In genomic region chr2:36464006-36464721, GRCh38 we compare ENCODE assay signal across 19 cellular contexts.
DNase-seq lines count a peak whose midpoint lies in the region; ATAC-seq and TF ChIP-seq lines count a peak whose summit lies in the region.
"Had no signal": no experiment of that assay in that cellular context is flagged by ENCODE, and none has a peak within 500 bp of the region (broad histone marks: within the 10 kb centered on the region; RNA-seq: fewer than 3 reads in every experiment).

No MANE protein-coding gene starts in this region.

- H3K27ac ChIP-seq in IMR-90 (ENCODE audit: insufficient read depth, low read length) (peak overlapping the region; percentile 1; the same call in 1 of the 2 replicates), coronary artery (peak overlapping the region; percentile 23 to 83), trophoblast cell (ENCODE audit: low read depth, low read length) (no peak overlapping the region)
- H3K27ac ChIP-seq: heart right ventricle, HL-60, vagina had no signal

- no peak for ATAC-seq in IMR-90 (ENCODE audit: low read depth)
- ATAC-seq in HG02973 (IDR thresholded peaks at IDR 0.05; ENCODE audit: unreplicated experiment) = no peak
- ATAC-seq: heart right ventricle, natural killer cell had no signal

- H2BK5ac ChIP-seq in IMR-90 (ENCODE audit: low read depth, low read length, poor library complexity, severe bottlenecking) (peak overlapping the region; percentile 94), trophoblast cell (ENCODE audit: low read depth, low read length, poor library complexity) (no peak overlapping the region)

- H2BK120ac ChIP-seq in IMR-90 (ENCODE audit: low read depth, low read length) = peak overlapping the region; percentile 45; the same call in 1 of the 2 replicates
- H2BK120ac ChIP-seq in trophoblast cell (ENCODE audit: insufficient read depth, low read length, poor library complexity) = no peak overlapping the region

- POLR2A ChIA-PET in IMR-90 (lab: Charles Lee; ENCODE audit: unreplicated experiment) = no interaction called here

- TF ChIP-seq CTCF in IMR-90 (conservative IDR thresholded peaks at IDR 0.05; ENCODE audit: low read depth, low read length) (no peak), coronary artery (IDR thresholded peaks at IDR 0.05) (no peak), BE2C (IDR thresholded peaks at IDR 0.05; ENCODE audit: low read depth, low read length) (no peak)

- dilution Hi-C loops in IMR-90 (cut with HindIII; ENCODE audit: low sequenced_read_pairs, unreplicated experiment) = no loop called here

- H3K9me3 ChIP-seq in IMR-90 (ENCODE audit: control insufficient read depth, insufficient read depth, low read length) = no peaks in the 10 kb centered on the region
- H3K9me3 ChIP-seq in trophoblast cell (ENCODE audit: insufficient read depth, low read depth, low read length) = no peaks in the 10 kb centered on the region
- no peaks in the 10 kb centered on the region for H3K9me3 ChIP-seq in BE2C
- H3K9me3 ChIP-seq: heart right ventricle, SK-N-SH, vagina had no signal

- H3K23ac ChIP-seq in IMR-90 (ENCODE audit: low read depth, low read length) (peak overlapping the region; percentile 16; the same call in 1 of the 2 replicates), trophoblast cell (ENCODE audit: low read length) (no peak overlapping the region)

- H3K9me1 ChIP-seq in IMR-90 (ENCODE audit: insufficient read depth, low read length) = peaks cover 27% of the 10 kb centered on the region

- H3K79me1 ChIP-seq in IMR-90 (ENCODE audit: low read depth in 1 of 2, low read length in 2 of 2) (peaks cover 53 to 85% of the 10 kb centered on the region in 2 experiments), trophoblast cell (ENCODE audit: low read length) (peaks cover 7% of the 10 kb centered on the region)

- no peak for TF ChIP-seq RAD21 in IMR-90 (IDR thresholded peaks at IDR 0.05; ENCODE audit: low read length)

- CTCF ChIA-PET in IMR-90 (lab: Yijun Ruan, JAX) = no interaction called here

- H2AK9ac ChIP-seq in IMR-90 (replicated peaks; ENCODE audit: low read depth, low read length, poor library complexity) = no peak overlapping the region

- H2AFZ ChIP-seq in IMR-90 (replicated peaks; ENCODE audit: low read length, poor library complexity) (no peak overlapping the region), trophoblast cell (ENCODE audit: insufficient read depth, low read length, poor library complexity) (no peak overlapping the region)

- H3K36me3 ChIP-seq in IMR-90 (ENCODE audit: control insufficient read depth, insufficient read depth, low read length) = peaks cover 40% of the 10 kb centered on the region
- H3K36me3 ChIP-seq in trophoblast cell (ENCODE audit: control insufficient read depth in 1 of 2, insufficient read depth in 2 of 2, low read length in 2 of 2) = peaks cover 12 to 28% of the 10 kb centered on the region in 2 experiments
- no peaks in the 10 kb centered on the region for H3K36me3 ChIP-seq in BE2C
- H3K36me3 ChIP-seq: vagina had no signal

- H3K14ac ChIP-seq in IMR-90 (replicated peaks; ENCODE audit: low read depth, low read length) = peak overlapping the region; percentile 63
- no peak overlapping the region for H3K14ac ChIP-seq in trophoblast cell (ENCODE audit: low read length)

- H4K8ac ChIP-seq in IMR-90 (ENCODE audit: low read depth in 2 of 2, low read length in 2 of 2) = peak overlapping the region; percentile 21 to 68; a peak in 3 of 4 replicates
- H4K8ac ChIP-seq in trophoblast cell (ENCODE audit: low read depth, low read length) = peak overlapping the region; percentile 16

- peak overlapping the region; percentile 15; the same call in 1 of the 2 replicates for H4K5ac ChIP-seq in IMR-90 (ENCODE audit: low read depth, low read length)

- peak; percentile 57 for DNase-seq in EH (ENCODE audit: low read depth)
- DNase-seq in IMR-90 = peak; percentile 58
- no peak for DNase-seq in coronary artery (ENCODE audit: low spot score)
- no peak for DNase-seq in trophoblast cell
- no peak for DNase-seq in BE2C
- no peak for DNase-seq in G401 (ENCODE audit: low spot score)
- no peak for DNase-seq in NCI-H2227 treated with DMSO at 0.1 percent for 48 hours (lab: John Stamatoyannopoulos, UW)
- DNase-seq: activated naive CD8-positive, alpha-beta T cell treated with anti-CD3 and anti-CD28 coated beads for 36 hours; CD4-positive, CD25-positive, alpha-beta regulatory T cell; DMS 273 treated with DMSO at 0.1 percent for 48 hours; GDM1; heart right ventricle; midbrain; natural killer cell; NCI-H524; SK-N-SH had no signal

- peaks cover 2% of the 10 kb centered on the region for H3K79me2 ChIP-seq in trophoblast cell (ENCODE audit: control insufficient read depth, insufficient read depth, low read length, poor library complexity)

- H3K18ac ChIP-seq in IMR-90 (ENCODE audit: low read depth, low read length) = peak overlapping the region; percentile 41; the same call in 1 of the 2 replicates
- peak overlapping the region; percentile 81 for H3K18ac ChIP-seq in trophoblast cell (ENCODE audit: low read length)

- H4K12ac ChIP-seq in trophoblast cell (ENCODE audit: low read depth, low read length) = no peak overlapping the region

- no peak overlapping the region for H3K56ac ChIP-seq in IMR-90 (ENCODE audit: extremely low read depth, insufficient read depth, low read length)

- no peaks in the 10 kb centered on the region for H3K27me3 ChIP-seq in IMR-90 (ENCODE audit: control insufficient read depth, insufficient read depth, low read length)
- H3K27me3 ChIP-seq in trophoblast cell (ENCODE audit: insufficient read depth, low read length) = no peaks in the 10 kb centered on the region
- H3K27me3 ChIP-seq in BE2C = peaks cover 10% of the 10 kb centered on the region
- H3K27me3 ChIP-seq: heart right ventricle, vagina had no signal

- H2AK5ac ChIP-seq in IMR-90 (ENCODE audit: low read depth, low read length) (no peak overlapping the region), trophoblast cell (ENCODE audit: low read length) (no peak overlapping the region)

- in situ Hi-C loops in IMR-90 (cut with MboI; ENCODE audit: low sequenced_read_pairs) = no loop called here
- in situ Hi-C loops in G401 (cut with HindIII; ENCODE audit: low sequenced_read_pairs) = no loop called here

- intact Hi-C loops in IMR-90 (cut with micrococcal nuclease) = no loop called here

- no peak overlapping the region for H3K4me2 ChIP-seq in IMR-90 (ENCODE audit: low read depth, low read length)
- H3K4me2 ChIP-seq in trophoblast cell (ENCODE audit: low read length) = no peak overlapping the region
- H3K4me2 ChIP-seq: SK-N-SH had no signal

- H2BK12ac ChIP-seq in trophoblast cell (ENCODE audit: low read length) = peak overlapping the region; percentile 84

- peak overlapping the region; percentile 43 for H3K4ac ChIP-seq in IMR-90 (ENCODE audit: low read depth, low read length)
- no peak overlapping the region for H3K4ac ChIP-seq in trophoblast cell (ENCODE audit: low read depth, low read length)

- no peak for TF ChIP-seq POLR2A in IMR-90 (IDR thresholded peaks at IDR 0.05; ENCODE audit: low read depth, low read length)

- peaks cover 18% of the 10 kb centered on the region; the same call in 1 of the 2 replicates for H4K20me1 ChIP-seq in IMR-90 (ENCODE audit: insufficient read depth, low read length)

- H2BK20ac ChIP-seq in IMR-90 (ENCODE audit: low read depth, low read length) = peak overlapping the region; percentile 63; the same call in 1 of the 2 replicates

- H4K91ac ChIP-seq in IMR-90 (ENCODE audit: insufficient read depth, low read depth, low read length) (peak overlapping the region; percentile 61; the same call in 1 of the 2 replicates), trophoblast cell (ENCODE audit: low read depth, low read length) (no peak overlapping the region)

- H3K4me1 ChIP-seq in IMR-90 (ENCODE audit: control insufficient read depth, insufficient read depth, low read length) (peaks cover 32% of the 10 kb centered on the region), trophoblast cell (ENCODE audit: control insufficient read depth in 1 of 2, insufficient read depth in 2 of 2, low read length in 2 of 2) (peaks cover 5 to 11% of the 10 kb centered on the region in 2 experiments), BE2C (no peaks in the 10 kb centered on the region)

- BruUV-seq in IMR-90 (replicated peaks; lab: Mats Ljungman, UMichigan) = no TSS peak

- H3K4me3 ChIP-seq in IMR-90 (ENCODE audit: insufficient read depth, low read depth, low read length) = no peak overlapping the region
- H3K4me3 ChIP-seq in coronary artery = no peak overlapping the region
- H3K4me3 ChIP-seq in trophoblast cell (ENCODE audit: low read depth, low read length) = no peak overlapping the region
- H3K4me3 ChIP-seq in BE2C (ENCODE audit: low read depth, low read length) = no peak overlapping the region
- H3K4me3 ChIP-seq: heart right ventricle, vagina had no signal

- H2BK15ac ChIP-seq in IMR-90 (ENCODE audit: low read depth, low read length) = peak overlapping the region; percentile 12; the same call in 1 of the 3 replicates

- WGBS in IMR-90 (ENCODE audit: extremely low coverage in 2 of 2, insufficient read length in 1 of 2), 2 experiments = 80% methylated on average over 1 of the region's 11 CpGs; no CpG with 5 or more reads in 1 of the 2 experiments
- WGBS in trophoblast cell (ENCODE audit: extremely low coverage, insufficient coverage, insufficient read length) = no CpG with 5 or more reads among the region's 11 CpGs

- no peak overlapping the region for H3K9ac ChIP-seq in IMR-90 (ENCODE audit: low read depth, low read length)
- no peak overlapping the region for H3K9ac ChIP-seq in trophoblast cell (ENCODE audit: low read length)
- H3K9ac ChIP-seq: SK-N-SH had no signal

TF ChIP-seq in IMR-90, 13 proteins besides CTCF, POLR2A, EP300 and RAD21 (continues in another document):
- TF ChIP-seq ELK1 (IDR thresholded peaks at IDR 0.05; ENCODE audit: borderline replicate concordance, low read depth, low read length) (no peak), CEBPB (IDR thresholded peaks at IDR 0.05; ENCODE audit: low read depth, low read length) (no peak), MXI1 (IDR thresholded peaks at IDR 0.05; ENCODE audit: borderline replicate concordance, low read depth, low read length) (no peak), SMC3 (IDR thresholded peaks at IDR 0.05; ENCODE audit: low read depth, low read length) (no peak)

Comparison
In these comparisons a context has a peak if more than half of its experiments do, and no peak if none do; other contexts are left out.
1. DNase-seq: peak in EH (single experiment) and IMR-90 (single experiment); none in coronary artery (single experiment), trophoblast cell (0 of 2), BE2C (single experiment), G401 (single experiment) and NCI-H2227 treated with DMSO at 0.1 percent for 48 hours (single experiment).